10 cellular contexts compared by ENCODE assay signal in the genomic region with DNA sequence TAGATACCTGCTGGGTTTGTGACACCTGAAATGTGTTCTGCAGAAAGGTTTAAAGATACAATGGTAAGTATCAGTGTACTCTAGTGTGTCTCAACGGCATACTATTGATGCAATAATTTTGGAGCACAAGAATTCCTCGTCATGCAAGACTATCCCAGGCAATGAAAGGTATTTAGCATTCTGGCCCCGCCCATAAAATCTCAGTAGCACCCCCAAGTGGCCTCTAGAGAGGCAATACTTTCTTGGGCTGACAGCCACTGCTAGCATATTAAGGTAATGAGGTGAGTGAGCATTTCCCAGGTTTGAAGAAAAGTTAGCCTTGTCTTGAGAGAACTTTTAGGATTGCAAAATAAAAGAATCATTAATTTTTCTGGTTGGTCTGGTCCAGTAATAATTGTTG. TPM values are rescaled to one million over a fixed set of nuclear protein-coding genes. Genes with fewer than 3 reads are reported as not detected.
DNase-seq lines count a peak whose midpoint lies in the region; ATAC-seq and TF ChIP-seq lines count a peak whose summit lies in the region.
"Had no signal": no experiment of that assay in that cellular context is flagged by ENCODE, and none has a peak within 500 bp of the region (broad histone marks: within the 10 kb centered on the region; RNA-seq: fewer than 3 reads in every experiment).

No MANE protein-coding gene starts in this region.

- H3K27ac Mint-ChIP-seq in CD4-positive, alpha-beta T cell: no peak overlapping the region
- no peak overlapping the region for H3K27ac Mint-ChIP-seq in activated naive CD4-positive, alpha-beta T cell treated with anti-CD3 and anti-CD28 coated beads, Interleukin-2, amount 50 U/mL, for 72 hours
- H3K27ac Mint-ChIP-seq: IgD-negative memory B cell had no signal

- H3K4me3 ChIP-seq in Panc1 (ENCODE audit: low read depth in 2 of 2, low read length in 2 of 2) (no peak overlapping the region), esophagus squamous epithelium (no peak overlapping the region)

- H3K27me3 ChIP-seq in CD4-positive, alpha-beta T cell (ENCODE audit: control insufficient read depth, insufficient read depth, low read length): no peaks in the 10 kb centered on the region
- H3K27me3 ChIP-seq in Panc1 (ENCODE audit: control insufficient read depth, insufficient read depth, low read length) (no peaks in the 10 kb centered on the region), esophagus squamous epithelium (no peaks in the 10 kb centered on the region)

- H3K4me3 Mint-ChIP-seq in CD4-positive, alpha-beta T cell: no peak overlapping the region
- H3K4me3 Mint-ChIP-seq: IgD-negative memory B cell had no signal

- 44% methylated on average over 3 of the region's 3 CpGs; no CpG with 5 or more reads in 1 of the 2 donors for WGBS in esophagus squamous epithelium, 2 donors

- DNase-seq in CD4-positive, alpha-beta T cell: no peak
- DNase-seq in Panc1 (ENCODE audit: low read depth, low spot score): no peak
- peak; percentile 9 for DNase-seq in iris pigment epithelial cell (ENCODE audit: low read depth)
- no peak for DNase-seq in esophagus squamous epithelium (lab: John Stamatoyannopoulos, UW)
- no peak for DNase-seq in NCI-H1105 (lab: John Stamatoyannopoulos, UW)
- no peak for DNase-seq in C1 segment of cervical spinal cord (lab: John Stamatoyannopoulos, UW)
- no peak for DNase-seq in activated naive CD4-positive, alpha-beta T cell treated with anti-CD3 and anti-CD28 coated beads, Interleukin-2, amount 50 U/mL, for 72 hours (ENCODE audit: low spot score in 2 of 2)
- DNase-seq: nucleus accumbens had no signal

- no peaks in the 10 kb centered on the region for H3K4me1 Mint-ChIP-seq in CD4-positive, alpha-beta T cell (ENCODE audit: low read depth)

- intact Hi-C loops in CD4-positive, alpha-beta T cell (cut with DNase I, micrococcal nuclease): no loop called here
- intact Hi-C loops in Panc1 (cut with micrococcal nuclease; ENCODE audit: unreplicated experiment) (no loop called here), esophagus squamous epithelium (cut with DNase I) (no loop called here)

- H3K9me3 Mint-ChIP-seq in CD4-positive, alpha-beta T cell: no peaks in the 10 kb centered on the region
- H3K9me3 Mint-ChIP-seq in activated naive CD4-positive, alpha-beta T cell treated with anti-CD3 and anti-CD28 coated beads, Interleukin-2, amount 50 U/mL, for 72 hours: no peaks in the 10 kb centered on the region
- H3K9me3 Mint-ChIP-seq: IgD-negative memory B cell had no signal

- peak; percentile 32 for ATAC-seq in CD4-positive, alpha-beta T cell (ENCODE audit: poor library complexity)
- ATAC-seq in GM18870 (IDR thresholded peaks at IDR 0.05; ENCODE audit: unreplicated experiment) (peak; percentile 45), Panc1 (no peak)
- no peak for ATAC-seq in activated naive CD4-positive, alpha-beta T cell treated with anti-CD3 and anti-CD28 coated beads, Interleukin-2, amount 50 U/mL, for 72 hours

- in situ Hi-C loops in Panc1 (cut with HindIII; ENCODE audit: low pct_unique_long_range_greater_than_20kb, low sequenced_read_pairs): no loop called here

- no TSS peak for BruUV-seq in Panc1 (replicated peaks; lab: Mats Ljungman, UMichigan)

- peaks cover 47% of the 10 kb centered on the region for H3K36me3 Mint-ChIP-seq in CD4-positive, alpha-beta T cell (ENCODE audit: low read depth)
- no peaks in the 10 kb centered on the region for H3K36me3 Mint-ChIP-seq in activated naive CD4-positive, alpha-beta T cell treated with anti-CD3 and anti-CD28 coated beads, Interleukin-2, amount 50 U/mL, for 72 hours

- H3K9me3 ChIP-seq in CD4-positive, alpha-beta T cell (ENCODE audit: control insufficient read depth, low read length): no peaks in the 10 kb centered on the region
- H3K9me3 ChIP-seq in Panc1 (ENCODE audit: control insufficient read depth, insufficient read depth, low read depth, low read length) (no peaks in the 10 kb centered on the region), esophagus squamous epithelium (no peaks in the 10 kb centered on the region)

- H3K36me3 ChIP-seq in Panc1 (ENCODE audit: control insufficient read depth, insufficient read depth, low read length) (no peaks in the 10 kb centered on the region), esophagus squamous epithelium (peaks cover 0 to 30% (median 0%) of the 10 kb centered on the region in 3 donors)

- H3K4me1 ChIP-seq in Panc1 (ENCODE audit: control insufficient read depth, insufficient read depth, low read length): no peaks in the 10 kb centered on the region
- no peaks in the 10 kb centered on the region for H3K4me1 ChIP-seq in esophagus squamous epithelium

- CTCF ChIA-PET in CD4-positive, alpha-beta T cell (lab: Charles Lee): interaction anchor here (0.7 kb wide), 1 partner anchor 294 kb away, joined by 3 read pairs; no protein-coding TSS in a partner anchor
- CTCF ChIA-PET in Panc1 (lab: Charles Lee): no interaction called here

- no peak for TF ChIP-seq POLR2A in esophagus squamous epithelium (IDR thresholded peaks at IDR 0.05)

- POLR2A ChIA-PET in CD4-positive, alpha-beta T cell (lab: Charles Lee): no interaction called here
- POLR2A ChIA-PET in Panc1 (lab: Charles Lee): no interaction called here

- no peak overlapping the region for H3K27ac ChIP-seq in CD4-positive, alpha-beta T cell (ENCODE audit: low read depth, low read length)
- H3K27ac ChIP-seq in Panc1 (ENCODE audit: low read length) (no peak overlapping the region), esophagus squamous epithelium (peak overlapping the region in 1 of 4 donors; percentile 38)

- H3K27me3 Mint-ChIP-seq in CD4-positive, alpha-beta T cell: no peaks in the 10 kb centered on the region
- H3K27me3 Mint-ChIP-seq: IgD-negative memory B cell had no signal

- TF ChIP-seq CTCF in CD4-positive, alpha-beta T cell (IDR thresholded peaks at IDR 0.05): no peak
- TF ChIP-seq CTCF in Panc1 (IDR thresholded peaks at IDR 0.05): peak; percentile 38
- peak in 1 of 6 experiments; percentile 28 for TF ChIP-seq CTCF in esophagus squamous epithelium (IDR thresholded peaks at IDR 0.05)

RNA-seq across cellular contexts. Expression of a gene that starts 24.0 kb away (rescaled TPM):
- 10 to 100 TPM; 24.7 to 25.6 TPM for total RNA-seq in CD4-positive, alpha-beta T cell
- total RNA-seq in Panc1 (2021; ENCODE audit: unreplicated experiment) (7.7 TPM), esophagus squamous epithelium (10 to 100 TPM; 33.1 to 48.1 (median 35.8) TPM)
- 4.5 TPM for polyA plus RNA-seq in Panc1 (2012; ENCODE audit: insufficient read length)
- total RNA-seq in activated naive CD4-positive, alpha-beta T cell treated with anti-CD3 and anti-CD28 coated beads, Interleukin-2, amount 50 U/mL, for 72 hours: 10 to 100 TPM; 19.5 to 25.2 TPM

Comparison
In these comparisons a context has a peak if more than half of its experiments do, and no peak if none do; other contexts are left out.
1. ATAC-seq: peak in CD4-positive, alpha-beta T cell (single experiment) and GM18870 (single experiment); none in Panc1 (single experiment) and activated naive CD4-positive, alpha-beta T cell treated with anti-CD3 and anti-CD28 coated beads, Interleukin-2, amount 50 U/mL, for 72 hours (0 of 2).